In the genomic region with DNA sequence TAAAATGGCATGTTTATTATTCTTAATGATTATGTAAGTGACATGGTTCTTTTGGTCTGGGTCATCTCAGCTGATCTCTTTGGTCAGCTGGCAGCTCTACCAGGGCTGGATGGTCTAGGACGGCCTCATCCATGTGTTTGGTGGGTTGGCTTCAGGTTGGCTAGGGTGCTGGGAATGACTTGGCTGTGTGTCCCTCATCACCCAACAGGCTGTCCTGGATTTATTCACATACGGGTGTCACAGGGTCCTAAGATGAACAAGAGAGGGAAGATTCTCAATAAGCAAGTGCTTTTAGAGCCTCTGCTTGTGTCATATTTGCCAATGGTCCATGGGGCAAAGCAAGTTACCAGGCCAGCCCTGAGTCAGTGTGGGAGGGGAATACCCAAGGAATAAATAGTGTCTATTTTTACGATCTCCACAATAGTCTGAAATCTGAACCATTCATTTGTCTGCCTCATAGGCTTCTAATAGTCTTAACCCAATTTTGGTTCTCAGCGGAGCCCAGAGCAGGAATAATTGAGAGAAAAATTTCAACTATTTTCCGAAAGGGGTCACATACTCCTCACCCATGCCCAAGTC, we compare ENCODE assay signal across 6 cellular contexts.
"Had no signal": no experiment of that assay in that cellular context is flagged by ENCODE, and none has a peak within 500 bp of the region (broad histone marks: within the 10 kb centered on the region; RNA-seq: fewer than 3 reads in every experiment).

No MANE protein-coding gene starts in this region.

- DNase-seq: GM23248, GOT3, H7, KBM-7 had no signal

- H3K4me3 ChIP-seq: GM23248, HAP-1 had no signal

- H3K27ac ChIP-seq: GM23248 had no signal

- H3K4me1 ChIP-seq: HAP-1 had no signal

- H3K36me3 Mint-ChIP-seq: IgD-negative memory B cell had no signal

- H3K36me3 ChIP-seq: HAP-1 had no signal

- H3K9ac ChIP-seq: GM23248 had no signal

- H3K4me1 Mint-ChIP-seq: IgD-negative memory B cell had no signal

- H3K9me3 ChIP-seq: HAP-1 had no signal

- H2AFZ ChIP-seq: GM23248 had no signal
